Comparison of ENCODE assay signal across 21 cellular contexts in the genomic region with DNA sequence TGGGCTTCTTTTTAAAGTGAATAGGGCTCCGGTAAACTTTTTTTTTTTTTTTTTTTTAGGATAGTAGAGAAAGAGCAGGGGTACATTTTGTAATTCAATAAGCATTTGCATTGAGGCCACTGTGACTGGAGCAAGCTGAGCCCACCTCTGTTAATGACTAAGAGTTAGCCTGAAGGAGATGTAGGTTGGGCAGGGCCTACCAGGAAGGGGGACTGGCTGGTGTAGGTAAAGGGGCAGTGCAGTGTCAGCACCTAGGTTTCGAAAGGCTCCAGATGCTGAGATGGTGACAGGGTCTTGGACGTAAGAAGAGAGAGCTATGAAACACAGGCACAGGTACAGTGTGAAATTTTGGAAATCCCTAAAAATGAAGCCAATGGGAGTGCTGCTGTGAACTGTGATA. TPM values are rescaled to one million over a fixed set of nuclear protein-coding genes. Genes with fewer than 3 reads are reported as not detected.
A peak's percentile ranks its signal among the peaks of the same experiment; 100 is the strongest.
DNase-seq lines count a peak whose midpoint lies in the region; ATAC-seq and TF ChIP-seq lines count a peak whose summit lies in the region.
"Had no signal": no experiment of that assay in that cellular context is flagged by ENCODE, and none has a peak within 500 bp of the region (broad histone marks: within the 10 kb centered on the region; RNA-seq: fewer than 3 reads in every experiment).

No MANE protein-coding gene starts in this region.

- H3K9me3 ChIP-seq in heart left ventricle (no peaks in the 10 kb centered on the region), esophagus (ENCODE audit: control insufficient read depth in 2 of 2, insufficient read depth in 1 of 2, low read depth in 1 of 2, low read length in 1 of 2) (no peaks in the 10 kb centered on the region), neural progenitor cell (ENCODE audit: low read depth) (no peaks in the 10 kb centered on the region)
- H3K9me3 ChIP-seq: BLaER1 treated with 17β-estradiol and CSF1 and Interleukin-3, amounts not matched to agents 10 nM and 100 nM; SJSA1; tibial nerve had no signal

- TF ChIP-seq POLR2A in heart left ventricle (IDR thresholded peaks at IDR 0.05): no peak

- H3K36me3 Mint-ChIP-seq in neural progenitor cell: peaks cover 17% of the 10 kb centered on the region

- TF ChIP-seq CTCF in heart left ventricle (IDR thresholded peaks at IDR 0.05) (no peak), neural progenitor cell (IDR thresholded peaks at IDR 0.05) (no peak)

- peaks cover 41% of the 10 kb centered on the region for H4K20me1 ChIP-seq in neural progenitor cell (ENCODE audit: low read depth)

- H3K27me3 ChIP-seq in heart left ventricle: no peaks in the 10 kb centered on the region
- H3K27me3 ChIP-seq in esophagus (ENCODE audit: control insufficient read depth in 1 of 2, insufficient read depth in 2 of 2, low read length in 2 of 2): no peaks in the 10 kb centered on the region
- H3K27me3 ChIP-seq in neural progenitor cell: no peaks in the 10 kb centered on the region
- H3K27me3 ChIP-seq: BLaER1 treated with 17β-estradiol and CSF1 and Interleukin-3, amounts not matched to agents 10 nM and 100 nM; hepatocyte; SJSA1; tibial nerve had no signal

- peaks cover 24% of the 10 kb centered on the region for H3K4me1 Mint-ChIP-seq in neural progenitor cell

- H3K79me2 ChIP-seq in neural progenitor cell (ENCODE audit: low read depth): peaks cover 39% of the 10 kb centered on the region

- H2AFZ ChIP-seq in neural progenitor cell (replicated peaks): no peak overlapping the region
- H2AFZ ChIP-seq: hepatocyte had no signal

- no peak for ATAC-seq in heart left ventricle
- no peak for ATAC-seq in Right ventricle myocardium superior (ENCODE audit: poor library complexity)
- ATAC-seq: PC-3; stimulated activated effector memory CD8-positive, alpha-beta T cell treated with anti-CD3 and anti-CD28 coated beads, Interleukin-12 subunit alpha, Interleukin-12 subunit beta, amount 100 ng/mL, for 72 hours had no signal

- H3K4me1 ChIP-seq in heart left ventricle: peaks cover 0 to 76% (median 49%) of the 10 kb centered on the region in 12 donors
- H3K4me1 ChIP-seq in esophagus (ENCODE audit: control insufficient read depth in 2 of 2, insufficient read depth in 2 of 2, low read length in 1 of 2): peaks cover 2 to 9% of the 10 kb centered on the region in 2 donors
- peaks cover 21% of the 10 kb centered on the region for H3K4me1 ChIP-seq in neural progenitor cell
- H3K4me1 ChIP-seq in urinary bladder (ENCODE audit: insufficient read depth): peaks cover 6% of the 10 kb centered on the region
- H3K4me1 ChIP-seq: SJSA1 had no signal

- H3K9me3 Mint-ChIP-seq in neural progenitor cell: no peaks in the 10 kb centered on the region
- H3K9me3 Mint-ChIP-seq: nephron; stimulated activated effector memory CD8-positive, alpha-beta T cell treated with anti-CD3 and anti-CD28 coated beads, Interleukin-12 subunit alpha, Interleukin-12 subunit beta, amount 100 ng/mL, for 72 hours had no signal

- no peak overlapping the region for H3K4me3 Mint-ChIP-seq in neural progenitor cell
- H3K4me3 Mint-ChIP-seq: nephron; stimulated activated effector memory CD8-positive, alpha-beta T cell treated with anti-CD3 and anti-CD28 coated beads, Interleukin-12 subunit alpha, Interleukin-12 subunit beta, amount 100 ng/mL, for 72 hours had no signal

- H3K36me3 ChIP-seq in heart left ventricle (peaks cover 0 to 18% (median 3%) of the 10 kb centered on the region in 9 donors), esophagus (ENCODE audit: control insufficient read depth in 2 of 2, insufficient read depth in 2 of 2, low read length in 1 of 2) (peaks cover 0 to 4% of the 10 kb centered on the region in 2 donors), neural progenitor cell (no peaks in the 10 kb centered on the region), urinary bladder (ENCODE audit: insufficient read depth) (no peaks in the 10 kb centered on the region)

- DNase-seq in heart left ventricle: no peak
- no peak for DNase-seq in Right ventricle myocardium superior
- DNase-seq in neural progenitor cell (ENCODE audit: low spot score): no peak
- no peak for DNase-seq in NCI-H524 treated with DMSO at 0.1 percent for 48 hours (lab: John Stamatoyannopoulos, UW)
- DNase-seq in NCI-H345 (lab: John Stamatoyannopoulos, UW): no peak
- no peak for DNase-seq in stimulated activated CD4-positive, alpha-beta T cell treated with anti-CD3 and anti-CD28 coated beads, Interleukin-15, amount 100 ng/mL, for 24 hours
- DNase-seq: activated CD4-positive, alpha-beta T cell treated with anti-CD3 and anti-CD28 coated beads, Interleukin-2, amount 50 U/mL, for 4 hours; cerebellar nuclear complex; effector memory CD4-positive, alpha-beta T cell; NCI-H1417 treated with DMSO at 0.1 percent for 48 hours; PC-3; T-helper 2 cell had no signal

- WGBS in heart left ventricle, 4 donors: 77 to 89% (median 80%) methylated on average over 3 of the region's 3 CpGs
- 78 to 81% methylated on average over 3 of the region's 3 CpGs for WGBS in esophagus, 2 donors
- 76% methylated on average over 3 of the region's 3 CpGs for WGBS in urinary bladder

- H3K27ac ChIP-seq in heart left ventricle (peak overlapping the region in 11 of 12 donors; percentile 63 to 88 (median 81)), esophagus (ENCODE audit: low read depth in 2 of 2, low read length in 1 of 2) (peak overlapping the region; percentile 1 to 44), neural progenitor cell (no peak overlapping the region), urinary bladder (ENCODE audit: low read depth) (peak overlapping the region; percentile 57)
- H3K27ac ChIP-seq: SJSA1, VCaP had no signal

- intact Hi-C loops in heart left ventricle (cut with DNase I): loop anchor here in 3 of 10 donors (10.0 kb wide), 1 partner anchor 440 kb away; a partner anchor contains a TSS
- intact Hi-C loops in Right ventricle myocardium superior (cut with DNase I): no loop called here

- H3K9ac ChIP-seq in neural progenitor cell: no peak overlapping the region
- H3K9ac ChIP-seq: BLaER1 treated with 17β-estradiol and CSF1 and Interleukin-3, amounts not matched to agents 10 nM and 100 nM had no signal

- H3K27me3 Mint-ChIP-seq in neural progenitor cell (ENCODE audit: insufficient read depth, low read depth): no peaks in the 10 kb centered on the region

- no peak overlapping the region for H3K4me2 ChIP-seq in neural progenitor cell

- peak overlapping the region; percentile 18 for H3K27ac Mint-ChIP-seq in neural progenitor cell
- H3K27ac Mint-ChIP-seq: stimulated activated effector memory CD8-positive, alpha-beta T cell treated with anti-CD3 and anti-CD28 coated beads, Interleukin-12 subunit alpha, Interleukin-12 subunit beta, amount 100 ng/mL, for 72 hours had no signal

- H3K4me3 ChIP-seq in heart left ventricle: no peak overlapping the region
- H3K4me3 ChIP-seq in esophagus (ENCODE audit: low read depth in 1 of 2, low read length in 2 of 2): no peak overlapping the region
- no peak overlapping the region for H3K4me3 ChIP-seq in neural progenitor cell
- no peak overlapping the region for H3K4me3 ChIP-seq in urinary bladder (ENCODE audit: low read depth, low read length)
- H3K4me3 ChIP-seq: BLaER1 treated with 17β-estradiol and CSF1 and Interleukin-3, amounts not matched to agents 10 nM and 100 nM; hepatocyte; SJSA1; tibial nerve had no signal

- H3F3A ChIP-seq in neural progenitor cell (ENCODE audit: low read depth): peaks cover 18% of the 10 kb centered on the region

RNA-seq across cellular contexts. Expression of a gene that starts 30.7 kb away (rescaled TPM):
- 100 to 1,000 TPM in 6 of 9 donors, 10 to 100 TPM in 3; 76.6 to 178 (median 111) TPM for total RNA-seq in heart left ventricle
- 10 to 100 TPM in 1 of 2 donors, 1 to 10 TPM in 1; 9.2 to 20.5 TPM for polyA plus RNA-seq in heart left ventricle
- total RNA-seq in Right ventricle myocardium superior: 92.9 TPM
- polyA plus RNA-seq in esophagus: 10 to 100 TPM; 10.5 to 12.9 TPM
- 18.9 and 27.4 TPM in 2 replicates for total RNA-seq in neural progenitor cell (ENCODE audit: low replicate concordance)
- total RNA-seq in urinary bladder: 705 TPM
- polyA plus RNA-seq in urinary bladder: 133 TPM
